Comparison of ENCODE assay signal across 16 cellular contexts in the genomic region with DNA sequence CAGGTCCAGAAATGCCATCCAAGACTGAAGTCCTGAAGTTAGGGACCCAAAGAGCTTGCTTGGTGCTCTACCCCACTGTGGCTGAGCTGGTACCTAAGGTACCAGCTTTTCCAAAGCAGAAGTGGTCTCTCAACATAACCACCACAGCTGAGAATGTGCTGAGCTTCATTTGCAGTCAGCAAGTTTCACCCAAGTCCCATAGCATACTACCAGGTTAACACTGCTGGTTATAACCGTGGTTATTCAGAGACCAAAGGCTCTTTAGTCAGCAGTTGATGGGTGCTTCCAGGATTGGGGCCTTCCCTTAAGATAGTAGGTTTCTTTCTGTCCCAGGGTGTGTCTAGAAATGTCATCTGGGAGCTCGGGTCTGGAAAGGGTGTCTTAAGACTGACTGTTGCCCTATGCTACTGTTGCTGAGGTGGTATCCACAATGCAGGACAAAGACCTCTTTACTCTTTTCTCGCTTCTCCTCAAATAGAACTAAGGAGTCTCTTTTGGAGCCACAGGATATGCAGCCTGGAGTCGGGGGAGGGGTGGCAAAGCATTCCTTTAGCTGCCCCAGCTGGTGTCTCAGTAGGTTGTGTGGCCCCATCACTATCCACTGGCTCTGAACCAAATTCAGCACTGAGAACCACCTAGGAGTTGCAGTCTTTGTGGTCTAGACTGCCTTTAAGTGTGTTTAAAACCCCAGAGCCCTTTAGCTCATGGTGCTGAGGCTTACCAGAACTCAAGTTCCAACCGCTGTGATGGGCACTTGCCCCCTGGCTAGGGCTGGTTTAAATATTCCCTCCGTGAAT.
DNase-seq lines count a peak whose midpoint lies in the region; ATAC-seq and TF ChIP-seq lines count a peak whose summit lies in the region.
"Had no signal": no experiment of that assay in that cellular context is flagged by ENCODE, and none has a peak within 500 bp of the region (broad histone marks: within the 10 kb centered on the region; RNA-seq: fewer than 3 reads in every experiment).

No MANE protein-coding gene starts in this region.

- H2BK12ac ChIP-seq in mesenchymal stem cell (ENCODE audit: low read length in 2 of 2) = no peak overlapping the region

- peaks cover 17% of the 10 kb centered on the region for H3K9me3 Mint-ChIP-seq in WTC11
- H3K9me3 Mint-ChIP-seq: CD8-positive, alpha-beta T cell had no signal

- 84% methylated on average over 5 of the region's 6 CpGs for WGBS in mammary epithelial cell (ENCODE audit: low coverage, missing lambda C conversion rate)
- 60% methylated on average over 5 of the region's 6 CpGs for WGBS in mesenchymal stem cell
- WGBS in spleen, 5 donors = 47 to 84% (median 64%) methylated on average over 5 to 6 of the region's 6 CpGs

- H2BK15ac ChIP-seq in mesenchymal stem cell (ENCODE audit: low read depth, poor library complexity, severe bottlenecking) = no peak overlapping the region

- no peaks in the 10 kb centered on the region for H3K27me3 Mint-ChIP-seq in WTC11 (ENCODE audit: low read depth)

- H4K8ac ChIP-seq in mesenchymal stem cell (ENCODE audit: low read length) = no peak overlapping the region

- ATAC-seq in WTC11 (peak; percentile 68), HG03139 (IDR thresholded peaks at IDR 0.05; ENCODE audit: unreplicated experiment) (no peak)
- ATAC-seq: CD8-positive, alpha-beta T cell had no signal

- H4K91ac ChIP-seq in mesenchymal stem cell (ENCODE audit: low read length) = no peak overlapping the region

- no TSS peak for BruUV-seq in mammary epithelial cell (replicated peaks; lab: Mats Ljungman, UMichigan)

- H2AFZ ChIP-seq in mammary epithelial cell (ENCODE audit: low read depth, low read length) (peak overlapping the region; percentile 20), mesenchymal stem cell (ENCODE audit: low read depth, low read length) (no peak overlapping the region)

- no peak overlapping the region for H2BK5ac ChIP-seq in mesenchymal stem cell (ENCODE audit: low read depth, low read length, poor library complexity, severe bottlenecking)

- H4K20me1 ChIP-seq in mammary epithelial cell (ENCODE audit: insufficient read depth, low read length) = no peaks in the 10 kb centered on the region

- intact Hi-C loops in mammary epithelial cell (cut with micrococcal nuclease) = no loop called here
- intact Hi-C loops in breast epithelium (cut with DNase I; ENCODE audit: low total_unique reads) = no loop called here
- intact Hi-C loops in spleen (cut with DNase I; ENCODE audit: low total_unique reads) = no loop called here

- CTCF ChIA-PET in mammary epithelial cell (lab: Charles Lee; ENCODE audit: low non-redundant PET) = no interaction called here
- CTCF ChIA-PET in WTC11 (lab: Charles Lee) = interaction anchor here (1.8 kb wide), 1 partner anchor 196 kb away, joined by 5 read pairs; no protein-coding TSS in a partner anchor

- dilution Hi-C loops in mammary epithelial cell (cut with HindIII; ENCODE audit: low sequenced_read_pairs) = no loop called here

- no peak overlapping the region for H3K23ac ChIP-seq in mesenchymal stem cell (ENCODE audit: low read length in 2 of 2)

- POLR2A ChIA-PET in WTC11 (lab: Charles Lee) = no interaction called here

- TF ChIP-seq CTCF in mammary epithelial cell (conservative IDR thresholded peaks at IDR 0.05 in 1 of 2, IDR thresholded peaks at IDR 0.05 in 1 of 2; ENCODE audit: extremely low read depth in 1 of 2, insufficient read depth in 1 of 2, low read depth in 1 of 2, low read length in 2 of 2) (no peak), breast epithelium (IDR thresholded peaks at IDR 0.05) (no peak), WTC11 (IDR thresholded peaks at IDR 0.05) (no peak), spleen (IDR thresholded peaks at IDR 0.05 in 8 of 11, conservative IDR thresholded peaks at IDR 0.05 in 3 of 11) (no peak), GM20000 (IDR thresholded peaks at IDR 0.05; ENCODE audit: extremely low read depth, missing control alignments) (no peak)

- no peak overlapping the region for H3K4ac ChIP-seq in mesenchymal stem cell (ENCODE audit: low read depth in 1 of 2, low read length in 2 of 2)

- no peaks in the 10 kb centered on the region for H3K36me3 Mint-ChIP-seq in WTC11
- H3K36me3 Mint-ChIP-seq: CD14-positive monocyte; CD8-positive, alpha-beta T cell had no signal

- H3K27me3 ChIP-seq in mammary epithelial cell (ENCODE audit: insufficient read depth, low read length) = no peaks in the 10 kb centered on the region
- H3K27me3 ChIP-seq in breast epithelium = no peaks in the 10 kb centered on the region
- H3K27me3 ChIP-seq in mesenchymal stem cell (ENCODE audit: control insufficient read depth in 1 of 2, insufficient read depth in 1 of 2, low read length in 2 of 2) = no peaks in the 10 kb centered on the region
- no peaks in the 10 kb centered on the region for H3K27me3 ChIP-seq in spleen (replicated peaks in 1 of 7)

- no peaks in the 10 kb centered on the region for H3K9me3 ChIP-seq in mammary epithelial cell (replicated peaks; ENCODE audit: insufficient read depth, low read length)
- H3K9me3 ChIP-seq in breast epithelium = no peaks in the 10 kb centered on the region
- H3K9me3 ChIP-seq in mesenchymal stem cell (ENCODE audit: control insufficient read depth, low read length) = no peaks in the 10 kb centered on the region
- H3K9me3 ChIP-seq in spleen = peaks cover 0 to 7% (median 0%) of the 10 kb centered on the region in 8 donors

- no peak overlapping the region for H3K4me3 ChIP-seq in mammary epithelial cell (replicated peaks in 1 of 3; ENCODE audit: insufficient read depth in 1 of 3, low read depth in 2 of 3, low read length in 3 of 3)
- H3K4me3 ChIP-seq in breast epithelium = no peak overlapping the region
- H3K4me3 ChIP-seq in mesenchymal stem cell (ENCODE audit: insufficient read depth in 1 of 2, low read depth in 1 of 2, low read length in 2 of 2) = no peak overlapping the region
- H3K4me3 ChIP-seq in spleen = no peak overlapping the region

- no peak overlapping the region for H3K4me2 ChIP-seq in mammary epithelial cell (ENCODE audit: insufficient read depth, low read depth, low read length)
- H3K4me2 ChIP-seq in mesenchymal stem cell (ENCODE audit: low read length, poor library complexity, severe bottlenecking) = no peak overlapping the region

- H3K9ac ChIP-seq in mammary epithelial cell (ENCODE audit: insufficient read depth, low read length) (no peak overlapping the region), mesenchymal stem cell (ENCODE audit: low read length) (no peak overlapping the region)

- H3K36me3 ChIP-seq in mammary epithelial cell (ENCODE audit: insufficient read depth, low read length) (no peaks in the 10 kb centered on the region), breast epithelium (no peaks in the 10 kb centered on the region), mesenchymal stem cell (ENCODE audit: control insufficient read depth in 1 of 2, insufficient read depth in 2 of 2, low read depth in 1 of 2, low read length in 2 of 2) (no peaks in the 10 kb centered on the region), spleen (no peaks in the 10 kb centered on the region)

- peaks cover 8% of the 10 kb centered on the region for H3K4me1 Mint-ChIP-seq in WTC11
- H3K4me1 Mint-ChIP-seq: CD14-positive monocyte had no signal

- H3K27ac ChIP-seq in mammary epithelial cell (ENCODE audit: insufficient read depth, low read depth, low read length) = no peak overlapping the region
- no peak overlapping the region for H3K27ac ChIP-seq in breast epithelium
- H3K27ac ChIP-seq in mesenchymal stem cell (ENCODE audit: low read length, poor library complexity, severe bottlenecking) = no peak overlapping the region
- no peak overlapping the region for H3K27ac ChIP-seq in spleen
- H3K27ac ChIP-seq: 22Rv1 had no signal

- no peak overlapping the region for H3K4me3 Mint-ChIP-seq in WTC11
- H3K4me3 Mint-ChIP-seq: CD14-positive monocyte; CD8-positive, alpha-beta T cell had no signal

- no peaks in the 10 kb centered on the region for H3K79me1 ChIP-seq in mesenchymal stem cell (replicated peaks; ENCODE audit: low read length, poor library complexity, severe bottlenecking)

- H3K27ac Mint-ChIP-seq in WTC11 = no peak overlapping the region
- H3K27ac Mint-ChIP-seq: CD14-positive monocyte; CD8-positive, alpha-beta T cell had no signal

- no peak overlapping the region for H3K18ac ChIP-seq in mesenchymal stem cell (ENCODE audit: low read depth in 1 of 2, low read length in 2 of 2)

- in situ Hi-C loops in mammary epithelial cell (cut with MboI; ENCODE audit: low sequenced_read_pairs in 2 of 2) = no loop called here

- no peaks in the 10 kb centered on the region for H3K4me1 ChIP-seq in mammary epithelial cell (ENCODE audit: insufficient read depth, low read length)
- no peaks in the 10 kb centered on the region for H3K4me1 ChIP-seq in breast epithelium
- H3K4me1 ChIP-seq in mesenchymal stem cell (ENCODE audit: control insufficient read depth, insufficient read depth, low read depth, low read length) = no peaks in the 10 kb centered on the region
- no peaks in the 10 kb centered on the region for H3K4me1 ChIP-seq in spleen

- TF ChIP-seq POLR2A in breast epithelium (IDR thresholded peaks at IDR 0.05) (no peak), spleen (IDR thresholded peaks at IDR 0.05) (no peak)

- H3K14ac ChIP-seq in mesenchymal stem cell (ENCODE audit: low read length in 2 of 2) = no peak overlapping the region

- no peak for DNase-seq in mammary epithelial cell
- DNase-seq in breast epithelium (ENCODE audit: low spot score in 2 of 2) = no peak
- no peak for DNase-seq in WTC11 (ENCODE audit: low spot score)
- no peak for DNase-seq in mesenchymal stem cell
- peak; percentile 17 for DNase-seq in spleen
- no peak for DNase-seq in GM20000 (ENCODE audit: low spot score)
- DNase-seq in NCI-H446 (lab: John Stamatoyannopoulos, UW) = no peak
- DNase-seq: CD8-positive, alpha-beta T cell; COR-L47; DMS153; DMS79 treated with DMSO at 0.1 percent for 48 hours; GDM1; H7 had no signal

- H2AK5ac ChIP-seq in mesenchymal stem cell (ENCODE audit: low read length, severe bottlenecking) = peak overlapping the region; percentile 31

- no peak overlapping the region for H2BK120ac ChIP-seq in mesenchymal stem cell (ENCODE audit: low read depth, low read length)

- no peaks in the 10 kb centered on the region for H3K79me2 ChIP-seq in mammary epithelial cell (ENCODE audit: insufficient read depth, low read length)

TF ChIP-seq in WTC11, 78 proteins besides CTCF, POLR2A, EP300 and RAD21 (continues in another document):
- TF ChIP-seq ZNF396 (CRISPR knock-in tag; IDR thresholded peaks at IDR 0.05; ENCODE audit: borderline replicate concordance) = no peak
- TF ChIP-seq GTF2I (CRISPR knock-in tag; conservative IDR thresholded peaks at IDR 0.05) = no peak
- TF ChIP-seq, protein P1, sequence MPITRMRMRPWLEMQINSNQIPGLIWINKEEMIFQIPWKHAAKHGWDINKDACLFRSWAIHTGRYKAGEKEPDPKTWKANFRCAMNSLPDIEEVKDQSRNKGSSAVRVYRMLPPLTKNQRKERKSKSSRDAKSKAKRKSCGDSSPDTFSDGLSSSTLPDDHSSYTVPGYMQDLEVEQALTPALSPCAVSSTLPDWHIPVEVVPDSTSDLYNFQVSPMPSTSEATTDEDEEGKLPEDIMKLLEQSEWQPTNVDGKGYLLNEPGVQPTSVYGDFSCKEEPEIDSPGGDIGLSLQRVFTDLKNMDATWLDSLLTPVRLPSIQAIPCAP (CRISPR knock-in tag; IDR thresholded peaks at IDR 0.05) = no peak
- TF ChIP-seq ZNF416 (CRISPR knock-in tag; IDR thresholded peaks at IDR 0.05) = no peak
- no peak for TF ChIP-seq MYBL2 (CRISPR knock-in tag; IDR thresholded peaks at IDR 0.05)
